In the genomic region with DNA sequence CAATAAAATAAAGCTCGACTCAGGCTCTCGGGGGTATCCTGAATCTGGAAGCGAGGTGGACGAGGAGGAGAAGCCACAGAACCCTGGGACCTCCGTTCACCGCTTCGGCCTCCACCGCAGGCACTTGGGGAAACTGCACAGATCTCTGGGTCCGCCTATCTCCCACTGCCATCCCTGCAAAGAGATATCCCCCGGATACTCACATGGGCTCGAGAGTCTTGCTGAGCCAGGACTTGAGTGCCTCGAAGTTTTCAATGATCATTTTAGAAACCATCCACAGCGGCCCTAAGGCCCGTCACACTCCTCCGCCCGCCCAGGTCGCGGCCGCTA, we compare ENCODE assay signal across 8 cellular contexts. TPM values are rescaled to one million over a fixed set of nuclear protein-coding genes. Genes with fewer than 3 reads are reported as not detected.
DNase-seq lines count a peak whose midpoint lies in the region; ATAC-seq, FAIRE-seq and TF ChIP-seq lines count a peak whose summit lies in the region.

No MANE protein-coding gene starts in this region.

- in situ Hi-C loops in transverse colon (cut with MboI; ENCODE audit: low pct_ligation_motif_present in 1 of 4, low pct_unique_long_range_greater_than_20kb in 1 of 4, low sequenced_read_pairs in 3 of 4): no loop called here

- H3K36me3 ChIP-seq in BJ (ENCODE audit: control insufficient read depth, insufficient read depth, low read length) (no peaks in the 10 kb centered on the region), adrenal gland (replicated peaks in 1 of 2) (no peaks in the 10 kb centered on the region), transverse colon (no peaks in the 10 kb centered on the region)

- TF ChIP-seq POLR2A in adrenal gland (IDR thresholded peaks at IDR 0.05) (no peak), transverse colon (IDR thresholded peaks at IDR 0.05) (no peak), GM12892 (IDR thresholded peaks at IDR 0.05; ENCODE audit: low read depth, low read length) (no peak)

- POLR2A ChIA-PET in BJ (lab: Charles Lee): interaction anchor here (0.6 kb wide), 1 partner anchor 12 kb away, joined by 3 read pairs; no protein-coding TSS in a partner anchor

- H3K27me3 ChIP-seq in BJ (ENCODE audit: control insufficient read depth, insufficient read depth, low read length) (no peaks in the 10 kb centered on the region), adrenal gland (no peaks in the 10 kb centered on the region), transverse colon (no peaks in the 10 kb centered on the region)

- no peak for DNase-seq in BJ (ENCODE audit: low read depth)
- peak in 4 of 7 donors; percentile 25 to 62 (median 34) for DNase-seq in adrenal gland
- no peak for DNase-seq in left lobe of liver (ENCODE audit: low spot score)
- DNase-seq in transverse colon: no peak
- no peak for DNase-seq in NCI-H446 treated with DMSO at 0.1 percent for 48 hours (lab: John Stamatoyannopoulos, UW)
- DNase-seq in GM12892 (ENCODE audit: insufficient read length): no peak

- TF ChIP-seq EP300 in transverse colon (IDR thresholded peaks at IDR 0.05; ENCODE audit: low read depth): no peak

- H3K4me3 ChIP-seq in BJ (ENCODE audit: low read depth, low read length) (peak overlapping the region; percentile 91), adrenal gland (peak overlapping the region; percentile 49 to 90 (median 66)), transverse colon (peak overlapping the region; percentile 65 to 97 (median 91))

- H3K9me3 ChIP-seq in adrenal gland (replicated peaks in 1 of 3) (no peaks in the 10 kb centered on the region), transverse colon (no peaks in the 10 kb centered on the region)

- CTCF ChIA-PET in BJ (lab: Yijun Ruan, JAX): interaction anchor here (0.6 to 2.6 kb wide), 3 partner anchors 10 to 19 kb away, joined by 3 to 9 read pairs (median 8); no protein-coding TSS in a partner anchor

- intact Hi-C loops in adrenal gland (cut with DNase I): no loop called here
- intact Hi-C loops in transverse colon (cut with DNase I; ENCODE audit: low total_unique reads): loop anchor here (10.0 kb wide), 1 partner anchor 69 kb away; no protein-coding TSS in a partner anchor

- H3K27ac ChIP-seq in adrenal gland (peak overlapping the region; percentile 90 to 95 (median 91)), transverse colon (peak overlapping the region; percentile 95 to 98 (median 96))

- peak; percentile 49 for ATAC-seq in GM19397 (IDR thresholded peaks at IDR 0.05; ENCODE audit: unreplicated experiment)
- peak; percentile 28 for ATAC-seq in HG03442 (IDR thresholded peaks at IDR 0.05; ENCODE audit: unreplicated experiment)
- peak; percentile 15 for ATAC-seq in left lobe of liver

- no peak for FAIRE-seq in GM12892 (lab: Jason Lieb, UNC)

- H3K4me1 ChIP-seq in adrenal gland (replicated peaks in 1 of 2) (peaks cover 45 to 53% of the 10 kb centered on the region in 2 donors), transverse colon (peaks cover 28 to 73% (median 48%) of the 10 kb centered on the region in 4 donors)

- no peak for TF ChIP-seq CTCF in BJ (IDR thresholded peaks at IDR 0.05; ENCODE audit: insufficient read depth, low read depth, low read length)
- no peak for TF ChIP-seq CTCF in adrenal gland (IDR thresholded peaks at IDR 0.05)
- no peak for TF ChIP-seq CTCF in transverse colon (IDR thresholded peaks at IDR 0.05)

- WGBS in adrenal gland, 4 donors: 0 to 2% (median 1%) methylated on average over 16 to 19 of the region's 19 CpGs
- 0% methylated on average over 2 to 11 of the region's 19 CpGs for WGBS in transverse colon (ENCODE audit: low coverage in 1 of 2), 2 donors

RNA-seq across cellular contexts. Expression of gene RBM26, which starts 0.6 kb away (rescaled TPM):
- 7.9 and 14.2 TPM in 2 replicates for polyA plus RNA-seq in BJ (2011; rRNA removed)
- 19.0 and 19.2 TPM in 2 replicates for polyA minus RNA-seq in BJ (2011; rRNA and poly(A)+ RNA removed)
- 10 to 100 TPM; 18.7 to 50.2 (median 38.4) TPM for total RNA-seq in adrenal gland
- 10 to 100 TPM; 31.2 to 62.5 (median 54.5) TPM for polyA plus RNA-seq in adrenal gland
- total RNA-seq in left lobe of liver: 10.7 TPM
- 10 to 100 TPM; 13.9 to 52.7 (median 45.1) TPM for total RNA-seq in transverse colon
- 34.9 TPM for polyA plus RNA-seq in GM12892 (2012; ENCODE audit: missing spikeins)

Comparison
In these comparisons a context has a peak if more than half of its experiments do, and no peak if none do; other contexts are left out.
1. DNase-seq: peak in adrenal gland (4 of 7); none in BJ (single experiment), left lobe of liver (single experiment), transverse colon (single experiment), NCI-H446 treated with DMSO at 0.1 percent for 48 hours (single experiment) and GM12892 (single experiment).
2. Peak in every context shown above with its lines, with median percentiles within 50 percentile points of each other: H3K4me3 ChIP-seq and ATAC-seq.